In genomic region chr11:67709806-67710205, GRCh38 we compare ENCODE assay signal across 16 cellular contexts. TPM values are rescaled to one million over a fixed set of nuclear protein-coding genes. Genes with fewer than 3 reads are reported as not detected.
DNase-seq lines count a peak whose midpoint lies in the region; ATAC-seq, FAIRE-seq and TF ChIP-seq lines count a peak whose summit lies in the region.
"Not testable (repeated sequence)": the region's sequence is repeated elsewhere in the genome, so short reads cannot be mapped to it uniquely, and the experiment has no call there.
"Had no signal": no experiment of that assay in that cellular context is flagged by ENCODE, and none has a peak within 500 bp of the region (broad histone marks: within the 10 kb centered on the region; RNA-seq: fewer than 3 reads in every experiment).

No MANE protein-coding gene starts in this region.

- H3K27me3 Mint-ChIP-seq in MCF 10A (ENCODE audit: insufficient read depth, unreplicated experiment) = not testable (repeated sequence)
- peaks cover 22% of the 10 kb centered on the region for H3K27me3 Mint-ChIP-seq in type B pancreatic cell

- not testable (repeated sequence) for BruUV-seq in PC-3 (replicated peaks; lab: Mats Ljungman, UMichigan); PC-9 (replicated peaks; lab: Mats Ljungman, UMichigan); MCF 10A (replicated peaks; lab: Mats Ljungman, UMichigan)

- DNase-seq in PC-3 = peak; percentile 69
- peak; percentile 40 to 81 for DNase-seq in PC-9
- peak; percentile 13 for DNase-seq in RWPE1 (ENCODE audit: low spot score)
- DNase-seq in MCF 10A (ENCODE audit: unreplicated experiment) = peak; percentile 39
- DNase-seq in bronchial epithelial cell (ENCODE audit: low read depth) = peak; percentile 35
- peak; percentile 52 for DNase-seq in epithelial cell of esophagus (ENCODE audit: low read depth)
- not testable (repeated sequence) for DNase-seq in type B pancreatic cell (ENCODE audit: extremely low spot score, unreplicated experiment)

- not testable (repeated sequence) for H3K27ac ChIP-seq in PC-3 (ENCODE audit: low read length); PC-9; RWPE1

- CTCF ChIA-PET in PC-3 (lab: Charles Lee); PC-9 (lab: Charles Lee); RWPE1 (lab: Yijun Ruan, JAX); MCF 10A (lab: Yijun Ruan, JAX): not testable (repeated sequence)

- not testable (repeated sequence) for H4K20me1 ChIP-seq in PC-3 (ENCODE audit: low read length); PC-9 (ENCODE audit: insufficient read depth)

- not testable (repeated sequence) for H3K9me3 Mint-ChIP-seq in MCF 10A (ENCODE audit: unreplicated experiment); type B pancreatic cell

- H3K4me1 ChIP-seq in PC-3 (ENCODE audit: insufficient read depth, low read length); PC-9 (replicated peaks; ENCODE audit: insufficient read depth): not testable (repeated sequence)

- H3K4me3 ChIP-seq in PC-3 (ENCODE audit: low read length); PC-9; bronchial epithelial cell (ENCODE audit: low read depth, low read length); epithelial cell of esophagus (ENCODE audit: low read length): not testable (repeated sequence)

- H2AFZ ChIP-seq in PC-3 (ENCODE audit: low read length); PC-9: not testable (repeated sequence)

- H3K27ac Mint-ChIP-seq in MCF 10A (ENCODE audit: low read depth, unreplicated experiment); type B pancreatic cell: not testable (repeated sequence)

- not testable (repeated sequence) for H3K9ac ChIP-seq in PC-3 (ENCODE audit: low read length)

- H3K4me3 Mint-ChIP-seq in MCF 10A (ENCODE audit: unreplicated experiment) = not testable (repeated sequence)
- peak overlapping the region; percentile 31 for H3K4me3 Mint-ChIP-seq in type B pancreatic cell

- H3K9me3 ChIP-seq in PC-3 (ENCODE audit: low read length); PC-9 (ENCODE audit: insufficient read depth, low read depth): not testable (repeated sequence)

- not testable (repeated sequence) for ATAC-seq in PC-3

- not testable (repeated sequence) for H3K36me3 ChIP-seq in PC-3 (ENCODE audit: low read depth, low read length); PC-9 (ENCODE audit: low read depth); bronchial epithelial cell (ENCODE audit: control insufficient read depth, insufficient read depth, low read length)

- intact Hi-C loops in PC-3 (cut with micrococcal nuclease); PC-9 (cut with micrococcal nuclease; ENCODE audit: unreplicated experiment): not testable (repeated sequence)
- intact Hi-C loops in MCF 10A (cut with micrococcal nuclease) = loop anchor here (5.0 kb wide), 1 partner anchor 83 kb away; the partner anchor contains the start of gene NUDT8

- H3K4me1 Mint-ChIP-seq in MCF 10A (ENCODE audit: insufficient read depth, unreplicated experiment); type B pancreatic cell (ENCODE audit: unreplicated experiment): not testable (repeated sequence)

- H3K27me3 ChIP-seq in PC-3 (ENCODE audit: low read length); PC-9 (ENCODE audit: insufficient read depth, low read depth); bronchial epithelial cell (ENCODE audit: control insufficient read depth, insufficient read depth, low read length): not testable (repeated sequence)

- not testable (repeated sequence) for H3K9me2 ChIP-seq in PC-3 (replicated peaks; ENCODE audit: low read length); PC-9 (ENCODE audit: insufficient read depth)

- not testable (repeated sequence) for H3F3A ChIP-seq in PC-3 (ENCODE audit: low read length, unreplicated experiment); PC-9 (ENCODE audit: insufficient read depth, low read depth)

- not testable (repeated sequence) for H3K79me2 ChIP-seq in PC-3 (ENCODE audit: low read length); PC-9 (ENCODE audit: low read depth)

- not testable (repeated sequence) for H3K4me2 ChIP-seq in PC-3 (ENCODE audit: low read length)
- H3K4me2 ChIP-seq in PC-9 = peak overlapping the region; percentile 16; the same call in 1 of the 2 replicates

- not testable (repeated sequence) for H3K36me3 Mint-ChIP-seq in MCF 10A (ENCODE audit: insufficient read depth, unreplicated experiment); type B pancreatic cell

- not testable (repeated sequence) for FAIRE-seq in bronchial epithelial cell (lab: Jason Lieb, UNC)

- POLR2A ChIA-PET in PC-3 (lab: Charles Lee; ENCODE audit: unreplicated experiment); PC-9 (lab: Charles Lee; ENCODE audit: unreplicated experiment); RWPE1 (lab: Yijun Ruan, JAX; ENCODE audit: low non-redundant PET); MCF 10A (lab: Yijun Ruan, JAX): not testable (repeated sequence)

- not testable (repeated sequence) for TF ChIP-seq CTCF in PC-3 (conservative IDR thresholded peaks at IDR 0.05; ENCODE audit: low read depth, low read length); PC-9 (conservative IDR thresholded peaks at IDR 0.05); RWPE1 (conservative IDR thresholded peaks at IDR 0.05; ENCODE audit: low read depth); MCF 10A (IDR thresholded peaks at IDR 0.05; ENCODE audit: unreplicated experiment); bronchial epithelial cell (IDR thresholded peaks at IDR 0.05; ENCODE audit: insufficient read depth, low read length, severe bottlenecking); epithelial cell of esophagus (IDR thresholded peaks at IDR 0.05; ENCODE audit: insufficient read depth, low read depth, low read length, missing control alignments); type B pancreatic cell (conservative IDR thresholded peaks at IDR 0.05)

RNA-seq across cellular contexts. Expression of gene ALDH3B2, which starts 35.4 kb away (rescaled TPM):
- total RNA-seq in PC-3 (2014; rRNA removed) = 0.40 TPM in 1 of 2 replicates, not detected in the other
- 4.8 and 9.8 TPM in 2 replicates for total RNA-seq in PC-9 (2021)
- total RNA-seq in MCF 10A (2022) = not detected in 2 replicates
- 17.9 and 73.4 TPM in 2 replicates for total RNA-seq in bronchial epithelial cell
- total RNA-seq in type B pancreatic cell (ENCODE audit: low replicate concordance) = 4.8 and 9.4 TPM in 2 replicates
- total RNA-seq: A172; A673; B cell; CD4-positive, alpha-beta memory T cell; CD4-positive, alpha-beta T cell; CD4-positive, CD25-positive, alpha-beta regulatory T cell; CD8-positive, alpha-beta memory T cell; CD8-positive, alpha-beta T cell had no signal

RNA-seq across cellular contexts. Expression of gene ACY3, which starts 59.3 kb away (rescaled TPM):
- total RNA-seq in PC-3 (2014; rRNA removed) (not detected in 2 replicates), PC-9 (2021) (0.81 TPM in 1 of 2 replicates, not detected in the other), MCF 10A (2022) (not detected in 2 replicates), bronchial epithelial cell (not detected in 2 replicates), type B pancreatic cell (ENCODE audit: low replicate concordance) (2.2 and 5.8 TPM in 2 replicates)
- total RNA-seq: A673; B cell; CD4-positive, alpha-beta memory T cell; CD8-positive, alpha-beta T cell; Daoy had no signal
